In genomic region chr14:98937712-98938505, GRCh38 we compare ENCODE assay signal across 17 cellular contexts.
DNase-seq lines count a peak whose midpoint lies in the region; ATAC-seq and TF ChIP-seq lines count a peak whose summit lies in the region.
"Had no signal": no experiment of that assay in that cellular context is flagged by ENCODE, and none has a peak within 500 bp of the region (broad histone marks: within the 10 kb centered on the region; RNA-seq: fewer than 3 reads in every experiment).

No MANE protein-coding gene starts in this region.

- TF ChIP-seq CTCF in CD4-positive, alpha-beta T cell (IDR thresholded peaks at IDR 0.05), result no peak
- no peak for TF ChIP-seq CTCF in right lobe of liver (IDR thresholded peaks at IDR 0.05)

- H3K9ac ChIP-seq in neuronal stem cell (ENCODE audit: low read depth, low read length, poor library complexity), result no peak overlapping the region

- no peak overlapping the region for H3K4me3 ChIP-seq in neuronal stem cell (ENCODE audit: low read length in 2 of 2)
- H3K4me3 ChIP-seq in right lobe of liver, result no peak overlapping the region
- H3K4me3 ChIP-seq: HAP-1, SK-N-MC had no signal

- no peaks in the 10 kb centered on the region for H3K36me3 Mint-ChIP-seq in CD4-positive, alpha-beta T cell (ENCODE audit: low read depth)
- H3K36me3 Mint-ChIP-seq in T-cell, result no peaks in the 10 kb centered on the region
- H3K36me3 Mint-ChIP-seq in activated T-cell treated with anti-CD3 and anti-CD28 coated beads, Interleukin-2, amount 50 U/mL, for 72 hours (ENCODE audit: insufficient read depth in 2 of 2), result peaks cover 2% of the 10 kb centered on the region in 2 donors

- no peak overlapping the region for H2BK5ac ChIP-seq in neuronal stem cell (ENCODE audit: low read length)

- H3K4me1 Mint-ChIP-seq in CD4-positive, alpha-beta T cell (ENCODE audit: low read depth), result peaks cover 96% of the 10 kb centered on the region
- H3K4me1 Mint-ChIP-seq in T-cell, result peaks cover 79 to 89% (median 82%) of the 10 kb centered on the region in 3 donors
- H3K4me1 Mint-ChIP-seq in activated T-cell treated with anti-CD3 and anti-CD28 coated beads, Interleukin-2, amount 50 U/mL, for 72 hours (ENCODE audit: low read depth), result peaks cover 84% of the 10 kb centered on the region
- H3K4me1 Mint-ChIP-seq: B cell had no signal

- CTCF ChIA-PET in CD4-positive, alpha-beta T cell (lab: Charles Lee), result no interaction called here
- CTCF ChIA-PET in T-cell (lab: Charles Lee), result no interaction called here

- WGBS in neuronal stem cell (ENCODE audit: extremely low coverage in 2 of 2, insufficient read length in 2 of 2, insufficient replicate concordance in 1 of 2), 2 donors, result no CpG with 5 or more reads among the region's 6 CpGs
- 66% methylated on average over 6 of the region's 6 CpGs for WGBS in right lobe of liver (ENCODE audit: insufficient coverage, low coverage, low lambda C conversion rate, missing lambda C conversion rate)

- no peak overlapping the region for H3K18ac ChIP-seq in neuronal stem cell (ENCODE audit: low read length)

- H2AFZ ChIP-seq in neuronal stem cell (ENCODE audit: low read length), result no peak overlapping the region

- H4K8ac ChIP-seq in neuronal stem cell (ENCODE audit: low read depth, low read length), result no peak overlapping the region

- no peaks in the 10 kb centered on the region for H3K27me3 ChIP-seq in CD4-positive, alpha-beta T cell (ENCODE audit: control insufficient read depth, insufficient read depth, low read length)
- H3K27me3 ChIP-seq in neuronal stem cell (ENCODE audit: control insufficient read depth in 3 of 3, insufficient read depth in 3 of 3, low read depth in 1 of 3, low read length in 3 of 3) (no peaks in the 10 kb centered on the region), right lobe of liver (no peaks in the 10 kb centered on the region)

- H3K4me1 ChIP-seq in neuronal stem cell (ENCODE audit: control insufficient read depth in 2 of 2, insufficient read depth in 1 of 2, low read depth in 1 of 2, low read length in 2 of 2) (peaks cover 0 to under 1% of the 10 kb centered on the region in 2 donors), right lobe of liver (no peaks in the 10 kb centered on the region)

- H3K27ac ChIP-seq in CD4-positive, alpha-beta T cell (ENCODE audit: low read depth, low read length), result no peak overlapping the region
- H3K27ac ChIP-seq in neuronal stem cell (replicated peaks; ENCODE audit: low read length) (no peak overlapping the region), right lobe of liver (no peak overlapping the region)
- H3K27ac ChIP-seq: SK-N-MC had no signal

- H3K36me3 ChIP-seq in neuronal stem cell (replicated peaks in 1 of 2; ENCODE audit: control insufficient read depth in 2 of 2, insufficient read depth in 2 of 2, low read length in 2 of 2), result no peaks in the 10 kb centered on the region
- no peaks in the 10 kb centered on the region for H3K36me3 ChIP-seq in right lobe of liver
- H3K36me3 ChIP-seq: HAP-1 had no signal

- no peak overlapping the region for H2AK5ac ChIP-seq in neuronal stem cell (ENCODE audit: low read depth, low read length)

- H4K91ac ChIP-seq in neuronal stem cell (ENCODE audit: low read depth, low read length, poor library complexity), result no peak overlapping the region

- DNase-seq in CD4-positive, alpha-beta T cell, result peak in 2 of 10 experiments; percentile 4 to 17
- DNase-seq in Daoy (ENCODE audit: low read depth) (peak; percentile 62), T-cell (peak in 2 of 34 experiments; percentile 12 to 27), neuronal stem cell (ENCODE audit: low spot score) (no peak), NCI-H187 treated with DMSO at 0.1 percent for 48 hours (lab: John Stamatoyannopoulos, UW) (no peak), right lobe of liver (no peak)
- DNase-seq in activated T-cell treated with anti-CD3 and anti-CD28 coated beads, Interleukin-2, amount 50 U/mL, for 72 hours, result no peak
- DNase-seq: DMS53; NCI-H1092 treated with DMSO at 0.1 percent for 48 hours; NCI-H1694; NCI-H69; NK-92 treated with Interleukin-12 subunit alpha and Interleukin-12 subunit beta, amount 100 ng/mL, for 24 hours had no signal

- no peak overlapping the region for H3K14ac ChIP-seq in neuronal stem cell (ENCODE audit: low read length)

- H3K4ac ChIP-seq in neuronal stem cell (ENCODE audit: low read length), result no peak overlapping the region

- H3K4me3 Mint-ChIP-seq in CD4-positive, alpha-beta T cell, result peak overlapping the region; percentile 2
- H3K4me3 Mint-ChIP-seq in T-cell, result peak overlapping the region in 1 of 3 donors; percentile 65
- peak overlapping the region in 1 of 2 donors; percentile 13 for H3K4me3 Mint-ChIP-seq in activated T-cell treated with anti-CD3 and anti-CD28 coated beads, Interleukin-2, amount 50 U/mL, for 72 hours
- H3K4me3 Mint-ChIP-seq: B cell had no signal

- no peak overlapping the region for H2BK12ac ChIP-seq in neuronal stem cell (ENCODE audit: low read length)

- no peaks in the 10 kb centered on the region for H3K9me3 ChIP-seq in CD4-positive, alpha-beta T cell (ENCODE audit: control insufficient read depth, low read length)
- H3K9me3 ChIP-seq in neuronal stem cell (replicated peaks in 1 of 2; ENCODE audit: control insufficient read depth in 2 of 2, insufficient read depth in 1 of 2, low read depth in 1 of 2, low read length in 2 of 2), result no peaks in the 10 kb centered on the region
- H3K9me3 ChIP-seq in right lobe of liver, result no peaks in the 10 kb centered on the region
- H3K9me3 ChIP-seq: HAP-1 had no signal

- no peaks in the 10 kb centered on the region for H3K79me1 ChIP-seq in neuronal stem cell (ENCODE audit: low read depth, low read length)

- peak overlapping the region; percentile 13 for H3K27ac Mint-ChIP-seq in CD4-positive, alpha-beta T cell
- peak overlapping the region; percentile 29 to 57 for H3K27ac Mint-ChIP-seq in T-cell
- H3K27ac Mint-ChIP-seq in activated T-cell treated with anti-CD3 and anti-CD28 coated beads, Interleukin-2, amount 50 U/mL, for 72 hours, result no peak overlapping the region
- H3K27ac Mint-ChIP-seq: B cell had no signal

- peak overlapping the region; percentile 8 for H3K23ac ChIP-seq in neuronal stem cell (ENCODE audit: low read depth, low read length, poor library complexity)

- H3K4me2 ChIP-seq in neuronal stem cell (ENCODE audit: insufficient read depth, low read length, poor library complexity, severe bottlenecking), result no peak overlapping the region

- no peaks in the 10 kb centered on the region for H3K9me3 Mint-ChIP-seq in CD4-positive, alpha-beta T cell
- H3K9me3 Mint-ChIP-seq in T-cell, result no peaks in the 10 kb centered on the region
- peaks cover 2 to 3% of the 10 kb centered on the region in 2 donors for H3K9me3 Mint-ChIP-seq in activated T-cell treated with anti-CD3 and anti-CD28 coated beads, Interleukin-2, amount 50 U/mL, for 72 hours

- intact Hi-C loops in CD4-positive, alpha-beta T cell (cut with DNase I, micrococcal nuclease), result loop anchor here in 1 of 2 experiments (5.0 to 10.0 kb wide), 2 partner anchors 44 to 783 kb away; no protein-coding TSS in a partner anchor
- intact Hi-C loops in right lobe of liver (cut with DNase I), result no loop called here

- TF ChIP-seq POLR2A in right lobe of liver (IDR thresholded peaks at IDR 0.05), result no peak

- peak; percentile 49 for ATAC-seq in CD4-positive, alpha-beta T cell (ENCODE audit: poor library complexity)
- peak in 3 of 4 experiments; percentile 36 to 71 (median 62) for ATAC-seq in T-cell (replicated peaks in 1 of 4)
- no peak for ATAC-seq in GM21367 (IDR thresholded peaks at IDR 0.05; ENCODE audit: unreplicated experiment)
- no peak for ATAC-seq in right lobe of liver
- ATAC-seq in activated T-cell treated with anti-CD3 and anti-CD28 coated beads, Interleukin-2, amount 50 U/mL, for 72 hours (replicated peaks in 1 of 2), result no peak
- ATAC-seq: Right ventricle myocardium inferior had no signal

- POLR2A ChIA-PET in CD4-positive, alpha-beta T cell (lab: Charles Lee), result no interaction called here
- POLR2A ChIA-PET in T-cell (lab: Charles Lee), result no interaction called here

- no peaks in the 10 kb centered on the region for H3K27me3 Mint-ChIP-seq in CD4-positive, alpha-beta T cell
- H3K27me3 Mint-ChIP-seq in T-cell, result no peaks in the 10 kb centered on the region
- no peaks in the 10 kb centered on the region for H3K27me3 Mint-ChIP-seq in activated T-cell treated with anti-CD3 and anti-CD28 coated beads, Interleukin-2, amount 50 U/mL, for 72 hours (ENCODE audit: low read depth)
- H3K27me3 Mint-ChIP-seq: B cell had no signal

- no peak overlapping the region for H2BK15ac ChIP-seq in neuronal stem cell (ENCODE audit: low read length)

- no peak overlapping the region for H2BK120ac ChIP-seq in neuronal stem cell (ENCODE audit: low read depth, low read length)

Comparison
In these comparisons a context has a peak if more than half of its experiments do, and no peak if none do; other contexts are left out.
1. ATAC-seq: peak in CD4-positive, alpha-beta T cell (single experiment) and T-cell (3 of 4); none in GM21367 (single experiment), right lobe of liver (0 of 4) and activated T-cell treated with anti-CD3 and anti-CD28 coated beads, Interleukin-2, amount 50 U/mL, for 72 hours (0 of 2).